ENCODE assay signal across 2 cellular contexts in genomic region chr4:148442830-148443549, GRCh38.
TF ChIP-seq lines count a peak whose summit lies in the region.

No MANE protein-coding gene starts in this region.

TF ChIP-seq in HCT116, 20 proteins besides CTCF, POLR2A, EP300 and RAD21:
- TF ChIP-seq YY1 (IDR thresholded peaks at IDR 0.05; ENCODE audit: extremely low read depth, insufficient replicate concordance, low read depth, low read length) (no peak), ZNF274 (IDR thresholded peaks at IDR 0.05; ENCODE audit: low read depth, low read length) (no peak), JUND (IDR thresholded peaks at IDR 0.05) (no peak), TCF7L2 (IDR thresholded peaks at IDR 0.05; ENCODE audit: borderline replicate concordance, extremely low read depth, insufficient read depth, insufficient read length) (no peak), SP1 (IDR thresholded peaks at IDR 0.05; ENCODE audit: low read depth) (no peak), ZBTB33 (IDR thresholded peaks at IDR 0.05; ENCODE audit: extremely low read depth, insufficient replicate concordance, low read length) (no peak), FOSL1 (IDR thresholded peaks at IDR 0.05; ENCODE audit: low read depth) (no peak), EZH2phosphoT487 (IDR thresholded peaks at IDR 0.05; ENCODE audit: borderline replicate concordance) (no peak), REST (IDR thresholded peaks at IDR 0.05; ENCODE audit: low read depth) (no peak), POLR2AphosphoS5 (IDR thresholded peaks at IDR 0.05; ENCODE audit: low read depth, low read length) (no peak), EZH2 (IDR thresholded peaks at IDR 0.05) (no peak)
- TF ChIP-seq, protein P1, sequence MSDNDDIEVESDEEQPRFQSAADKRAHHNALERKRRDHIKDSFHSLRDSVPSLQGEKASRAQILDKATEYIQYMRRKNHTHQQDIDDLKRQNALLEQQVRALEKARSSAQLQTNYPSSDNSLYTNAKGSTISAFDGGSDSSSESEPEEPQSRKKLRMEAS (IDR thresholded peaks at IDR 0.05): no peak

TF ChIP-seq in endothelial cell of umbilical vein, 7 proteins besides CTCF, POLR2A, EP300 and RAD21:
- no peak for TF ChIP-seq JUN (IDR thresholded peaks at IDR 0.05; ENCODE audit: borderline replicate concordance, insufficient read depth, insufficient read length, low read depth)
- TF ChIP-seq FOS (IDR thresholded peaks at IDR 0.05; ENCODE audit: borderline replicate concordance, insufficient read depth, low read length): no peak
- TF ChIP-seq GATA2 (IDR thresholded peaks at IDR 0.05; ENCODE audit: insufficient read depth, insufficient read length, low read depth, low read length): no peak
- no peak for TF ChIP-seq MYC (IDR thresholded peaks at IDR 0.05; ENCODE audit: low read depth, low read length)
- no peak for TF ChIP-seq POLR2AphosphoS5 (IDR thresholded peaks at IDR 0.05; ENCODE audit: insufficient read depth, low read depth, low read length)
- TF ChIP-seq EZH2 (IDR thresholded peaks at IDR 0.05; ENCODE audit: borderline replicate concordance, low read depth, low read length, severe bottlenecking): no peak
- TF ChIP-seq, protein P1 (IDR thresholded peaks at IDR 0.05; ENCODE audit: insufficient read depth, insufficient read length): no peak
